In genomic region chr1:53982034-53982761, GRCh38 we compare ENCODE assay signal across 9 cellular contexts. TPM values are rescaled to one million over a fixed set of nuclear protein-coding genes. Genes with fewer than 3 reads are reported as not detected.
DNase-seq lines count a peak whose midpoint lies in the region; ATAC-seq and TF ChIP-seq lines count a peak whose summit lies in the region.
"Had no signal": no experiment of that assay in that cellular context is flagged by ENCODE, and none has a peak within 500 bp of the region (broad histone marks: within the 10 kb centered on the region; RNA-seq: fewer than 3 reads in every experiment).

No MANE protein-coding gene starts in this region.

- H3K4me2 ChIP-seq in GM23338 = peak overlapping the region; percentile 74

- no peaks in the 10 kb centered on the region for H3K36me3 Mint-ChIP-seq in GM23338 (ENCODE audit: low read depth)
- no peaks in the 10 kb centered on the region for H3K36me3 Mint-ChIP-seq in naive thymus-derived CD8-positive, alpha-beta T cell

- peak overlapping the region; percentile 84; the same call in 1 of the 2 replicates for H2AFZ ChIP-seq in GM23338

- H3K27me3 ChIP-seq in GM23338 (ENCODE audit: insufficient read depth) = no peaks in the 10 kb centered on the region

- peaks cover 26% of the 10 kb centered on the region for H3K4me1 Mint-ChIP-seq in GM23338
- peaks cover 6 to 20% (median 12%) of the 10 kb centered on the region in 4 donors for H3K4me1 Mint-ChIP-seq in naive thymus-derived CD8-positive, alpha-beta T cell

- POLR2A ChIA-PET in naive thymus-derived CD8-positive, alpha-beta T cell (lab: Charles Lee) = no interaction called here

- no peak for TF ChIP-seq CTCF in GM23338 (conservative IDR thresholded peaks at IDR 0.05; ENCODE audit: low read depth in 2 of 2)

- intact Hi-C loops in Right ventricle myocardium superior (cut with DNase I) = no loop called here

- H3K36me3 ChIP-seq in GM23338 (ENCODE audit: insufficient read depth) = no peaks in the 10 kb centered on the region

- peaks cover 15% of the 10 kb centered on the region for H3K4me1 ChIP-seq in GM23338 (ENCODE audit: insufficient read depth)

- no peaks in the 10 kb centered on the region for H3K9me3 Mint-ChIP-seq in GM23338
- no peaks in the 10 kb centered on the region for H3K9me3 Mint-ChIP-seq in naive thymus-derived CD8-positive, alpha-beta T cell

- H4K20me1 ChIP-seq in GM23338 (replicated peaks; ENCODE audit: insufficient read depth) = no peaks in the 10 kb centered on the region

- ATAC-seq in GM23338 (peak; percentile 97), Right ventricle myocardium superior (ENCODE audit: poor library complexity) (peak; percentile 76), HG03571 (IDR thresholded peaks at IDR 0.05; ENCODE audit: unreplicated experiment) (no peak), HG02759 (IDR thresholded peaks at IDR 0.05; ENCODE audit: unreplicated experiment) (no peak)
- ATAC-seq in naive thymus-derived CD8-positive, alpha-beta T cell = no peak

- H3K4me3 Mint-ChIP-seq in GM23338 = peak overlapping the region; percentile 59
- H3K4me3 Mint-ChIP-seq in naive thymus-derived CD8-positive, alpha-beta T cell = no peak overlapping the region

- peak overlapping the region; percentile 28 for H3K27ac Mint-ChIP-seq in GM23338
- peak overlapping the region in 4 of 10 donors; percentile 18 to 70 (median 64) for H3K27ac Mint-ChIP-seq in naive thymus-derived CD8-positive, alpha-beta T cell

- H3K79me2 ChIP-seq in GM23338 (replicated peaks; ENCODE audit: insufficient read depth) = no peaks in the 10 kb centered on the region

- H3F3A ChIP-seq in GM23338 (replicated peaks; ENCODE audit: low read depth) = no peaks in the 10 kb centered on the region

- peak overlapping the region; percentile 33 for H3K4me3 ChIP-seq in GM23338

- no peaks in the 10 kb centered on the region for H3K9me2 ChIP-seq in GM23338 (ENCODE audit: insufficient read depth)

- H3K27ac ChIP-seq in GM23338 (ENCODE audit: low read depth) = no peak overlapping the region; the same call in 1 of the 2 replicates

- DNase-seq in GM23338 (ENCODE audit: low spot score) (peak; percentile 90), SKM-1 treated with dmso at 0.1 percent for 144 hours (lab: John Stamatoyannopoulos, UW; ENCODE audit: unreplicated experiment) (peak; percentile 65), Right ventricle myocardium superior (peak; percentile 52), pons (ENCODE audit: low spot score) (peak; percentile 20), SK-N-DZ (ENCODE audit: low spot score) (no peak)
- no peak for DNase-seq in naive thymus-derived CD8-positive, alpha-beta T cell

- H3K27me3 Mint-ChIP-seq in GM23338 (ENCODE audit: insufficient read depth, low read depth, poor library complexity) = no peaks in the 10 kb centered on the region
- H3K27me3 Mint-ChIP-seq in naive thymus-derived CD8-positive, alpha-beta T cell = peaks cover 0 to 21% (median 1%) of the 10 kb centered on the region in 5 donors

TF ChIP-seq in GM23338, 12 proteins besides CTCF, POLR2A, EP300 and RAD21:
- TF ChIP-seq EZH2 (IDR thresholded peaks at IDR 0.05; ENCODE audit: low read depth, unreplicated experiment) = no peak
- 0 out of 2 replicates have a peak, but pooled peaks have one; percentile 31 for TF ChIP-seq POLR2AphosphoS5 (IDR thresholded peaks at IDR 0.05; ENCODE audit: low read depth)

RNA-seq across cellular contexts. Expression of gene LDLRAD1, which starts 35.8 kb away (rescaled TPM):
- not detected in 2 replicates for total RNA-seq in GM23338 (2014; rRNA removed; shearing (Covaris generic))
- not detected in 2 replicates for polyA plus RNA-seq in GM23338 (2016; fragmentation: Nextera tagmentation; extraction: Ambion mirVana)
- total RNA-seq in Right ventricle myocardium superior = not detected
- not detected in 2 replicates for polyA plus RNA-seq in SK-N-DZ (2014; cell fraction: cytosol; rRNA removed)
- not detected in 2 replicates for polyA plus RNA-seq in SK-N-DZ (2014; cell fraction: nucleus; rRNA removed)
- not detected for total RNA-seq in naive thymus-derived CD8-positive, alpha-beta T cell
- not detected for polyA plus RNA-seq in naive thymus-derived CD8-positive, alpha-beta T cell
- total RNA-seq: frontal cortex had no signal

RNA-seq across cellular contexts. Expression of gene LRRC42, which starts 36.0 kb away (rescaled TPM):
- total RNA-seq in GM23338 (2014; rRNA removed; shearing (Covaris generic)) = 39.6 and 48.1 TPM in 2 replicates
- polyA plus RNA-seq in GM23338 (2016; fragmentation: Nextera tagmentation; extraction: Ambion mirVana) = 22.4 and 25.9 TPM in 2 replicates
- 12.0 TPM for total RNA-seq in Right ventricle myocardium superior
- polyA plus RNA-seq in SK-N-DZ (2014; cell fraction: cytosol; rRNA removed) = 52.3 and 56.4 TPM in 2 replicates
- polyA plus RNA-seq in SK-N-DZ (2014; cell fraction: nucleus; rRNA removed) = 25.3 and 32.2 TPM in 2 replicates
- 1 to 10 TPM; 7.8 to 9.8 TPM for total RNA-seq in naive thymus-derived CD8-positive, alpha-beta T cell
- 10 to 100 TPM in 1 of 3 donors, 1 to 10 TPM in 2; 9.1 to 10.5 (median 9.1) TPM for polyA plus RNA-seq in naive thymus-derived CD8-positive, alpha-beta T cell

RNA-seq across cellular contexts. Expression of gene IFT25, which starts 36.7 kb away (rescaled TPM):
- 27.2 and 28.2 TPM in 2 replicates for total RNA-seq in GM23338 (2014; rRNA removed; shearing (Covaris generic))
- polyA plus RNA-seq in GM23338 (2016; fragmentation: Nextera tagmentation; extraction: Ambion mirVana) = 97.1 and 109 TPM in 2 replicates
- total RNA-seq in Right ventricle myocardium superior = 9.9 TPM
- polyA plus RNA-seq in SK-N-DZ (2014; cell fraction: cytosol; rRNA removed) = 44.2 and 49.3 TPM in 2 replicates
- polyA plus RNA-seq in SK-N-DZ (2014; cell fraction: nucleus; rRNA removed) = 49.3 and 52.1 TPM in 2 replicates
- 10 to 100 TPM; 43.2 to 47.5 TPM for total RNA-seq in naive thymus-derived CD8-positive, alpha-beta T cell
- 10 to 100 TPM; 34.9 to 53.7 (median 46.8) TPM for polyA plus RNA-seq in naive thymus-derived CD8-positive, alpha-beta T cell

Comparison
In these comparisons a context has a peak if more than half of its experiments do, and no peak if none do; other contexts are left out.
1. ATAC-seq: peak in GM23338 (single experiment) and Right ventricle myocardium superior (single experiment); none in HG03571 (single experiment), HG02759 (single experiment) and naive thymus-derived CD8-positive, alpha-beta T cell (0 of 2).
2. DNase-seq: peak in GM23338 (single experiment), SKM-1 treated with dmso at 0.1 percent for 144 hours (single experiment), Right ventricle myocardium superior (single experiment) and pons (single experiment); none in SK-N-DZ (single experiment) and naive thymus-derived CD8-positive, alpha-beta T cell (0 of 10).